ENCODE assay signal across 1 cellular context in genomic region chr4:53547983-53548382, GRCh38.
TF ChIP-seq lines count a peak whose summit lies in the region.

No MANE protein-coding gene starts in this region.

TF ChIP-seq in SK-N-SH treated with all-trans-retinoic acid at 6 μM for 48 hours, 23 proteins besides CTCF, POLR2A, EP300 and RAD21 (continued from another document):
- TF ChIP-seq POU6F1 (CRISPR knock-in tag; IDR thresholded peaks at IDR 0.05; ENCODE audit: borderline replicate concordance, low read depth) = no peak
